Comparison of ENCODE assay signal across 9 cellular contexts in the genomic region with DNA sequence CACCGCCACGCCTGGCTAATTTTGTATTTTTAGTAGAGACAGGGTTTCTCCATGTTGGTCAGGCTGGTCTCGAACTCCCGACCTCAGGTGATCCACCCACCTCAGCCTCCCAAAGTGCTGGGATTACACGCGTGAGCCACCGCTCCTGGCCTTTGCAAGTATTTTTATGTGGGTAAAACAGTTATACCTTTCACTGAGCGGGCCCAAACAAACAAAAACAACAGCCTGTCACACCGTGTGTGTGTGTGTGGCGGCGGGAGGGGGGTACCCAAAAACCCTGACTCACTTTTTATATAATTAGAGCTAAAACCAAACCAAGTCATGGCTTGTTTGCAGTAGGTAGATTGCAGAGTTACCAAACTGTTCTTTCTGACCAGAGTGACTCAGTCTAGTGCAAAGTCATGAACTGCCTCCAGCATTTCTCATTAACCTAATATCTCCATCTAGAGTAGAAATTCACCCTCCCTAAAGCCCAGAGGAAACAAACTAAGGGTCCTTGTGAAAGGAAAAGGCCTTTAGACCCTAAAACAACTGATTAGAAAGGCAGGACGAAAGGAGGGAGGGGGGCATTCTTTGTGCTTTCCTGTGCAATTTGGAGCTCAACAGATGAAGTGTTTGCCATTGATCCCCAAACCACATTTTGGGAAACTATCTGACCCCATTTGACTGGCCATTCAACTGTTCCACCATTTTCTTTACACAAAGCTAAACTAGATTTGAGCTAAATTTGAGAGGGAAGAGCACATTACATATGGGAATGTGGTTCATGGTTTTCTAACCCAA.
DNase-seq lines count a peak whose midpoint lies in the region; ATAC-seq and TF ChIP-seq lines count a peak whose summit lies in the region.
"Had no signal": no experiment of that assay in that cellular context is flagged by ENCODE, and none has a peak within 500 bp of the region (broad histone marks: within the 10 kb centered on the region; RNA-seq: fewer than 3 reads in every experiment).

No MANE protein-coding gene starts in this region.

- no peak for TF ChIP-seq EP300 in esophagus muscularis mucosa (IDR thresholded peaks at IDR 0.05)

- no peak overlapping the region for H3K9ac ChIP-seq in neural progenitor cell
- H3K9ac ChIP-seq: parathyroid adenoma had no signal

- TF ChIP-seq CTCF in esophagus muscularis mucosa (IDR thresholded peaks at IDR 0.05) = no peak
- no peak for TF ChIP-seq CTCF in hepatocyte (IDR thresholded peaks at IDR 0.05; ENCODE audit: poor library complexity)
- TF ChIP-seq CTCF in GM13976 (IDR thresholded peaks at IDR 0.05; ENCODE audit: borderline replicate concordance, control extremely low read depth, extremely low read depth, insufficient read depth, missing control alignments) = no peak
- no peak for TF ChIP-seq CTCF in neural progenitor cell (IDR thresholded peaks at IDR 0.05)

- H3K79me2 ChIP-seq in hepatocyte (peaks cover 3% of the 10 kb centered on the region), neural progenitor cell (ENCODE audit: low read depth) (no peaks in the 10 kb centered on the region)
- H3K79me2 ChIP-seq: parathyroid adenoma had no signal

- DNase-seq in activated CD8-positive, alpha-beta memory T cell treated with anti-CD3 and anti-CD28 coated beads, Interleukin-2, amount 10 ng/mL, durations not matched to agents 7 days and 5 days = no peak
- DNase-seq in activated CD8-positive, alpha-beta memory T cell treated with anti-CD3 and anti-CD28 coated beads for 24 hours = no peak
- no peak for DNase-seq in activated CD4-positive, alpha-beta T cell treated with anti-CD3 and anti-CD28 coated beads, Interleukin-2, amount 10 ng/mL, durations not matched to agents 7 days and 5 days
- DNase-seq in esophagus muscularis mucosa (ENCODE audit: extremely low spot score) (no peak), hepatocyte (ENCODE audit: low spot score) (no peak), GM13976 (ENCODE audit: low spot score) (no peak), neural progenitor cell (ENCODE audit: low spot score) (no peak)

- intact Hi-C loops in esophagus muscularis mucosa (cut with DNase I) = no loop called here

- H3F3A ChIP-seq in neural progenitor cell (ENCODE audit: low read depth) = peaks cover 11% of the 10 kb centered on the region

- H3K4me1 ChIP-seq in esophagus muscularis mucosa (peaks cover 63 to 80% (median 76%) of the 10 kb centered on the region in 4 donors), hepatocyte (ENCODE audit: insufficient read depth) (peaks cover 23% of the 10 kb centered on the region), neural progenitor cell (peaks cover 18% of the 10 kb centered on the region)
- H3K4me1 ChIP-seq: parathyroid adenoma had no signal

- H3K36me3 Mint-ChIP-seq in activated CD8-positive, alpha-beta memory T cell treated with anti-CD3 and anti-CD28 coated beads, Interleukin-2, amount 10 ng/mL, durations not matched to agents 7 days and 5 days = peaks cover 45% of the 10 kb centered on the region
- peaks cover 56% of the 10 kb centered on the region for H3K36me3 Mint-ChIP-seq in activated CD4-positive, alpha-beta T cell treated with anti-CD3 and anti-CD28 coated beads, Interleukin-2, amount 10 ng/mL, durations not matched to agents 7 days and 5 days (ENCODE audit: low read depth)
- H3K36me3 Mint-ChIP-seq in stimulated activated naive CD8-positive, alpha-beta T cell treated with anti-CD3 and anti-CD28 coated beads, Interleukin-15, Interleukin-2, amounts not matched to agents 100 ng/mL and 50 ng/mL, for 24 hours (ENCODE audit: low read depth) = peaks cover 45% of the 10 kb centered on the region
- H3K36me3 Mint-ChIP-seq in neural progenitor cell = peaks cover 6% of the 10 kb centered on the region

- H3K27ac ChIP-seq in esophagus muscularis mucosa (replicated peaks in 1 of 4) = peak overlapping the region in 3 of 4 donors; percentile 27 to 83 (median 68)
- no peak overlapping the region for H3K27ac ChIP-seq in hepatocyte
- no peak overlapping the region for H3K27ac ChIP-seq in neural progenitor cell
- H3K27ac ChIP-seq: parathyroid adenoma had no signal

- H3K9me2 ChIP-seq in hepatocyte (replicated peaks; ENCODE audit: insufficient read depth) = no peaks in the 10 kb centered on the region

- H3K4me2 ChIP-seq in hepatocyte (no peak overlapping the region), neural progenitor cell (no peak overlapping the region)

- peaks cover 6% of the 10 kb centered on the region for H3K9me3 Mint-ChIP-seq in activated CD8-positive, alpha-beta memory T cell treated with anti-CD3 and anti-CD28 coated beads, Interleukin-2, amount 10 ng/mL, durations not matched to agents 7 days and 5 days (ENCODE audit: low read depth)
- H3K9me3 Mint-ChIP-seq in activated CD4-positive, alpha-beta T cell treated with anti-CD3 and anti-CD28 coated beads, Interleukin-2, amount 10 ng/mL, durations not matched to agents 7 days and 5 days = peaks cover 13% of the 10 kb centered on the region
- H3K9me3 Mint-ChIP-seq in stimulated activated naive CD8-positive, alpha-beta T cell treated with anti-CD3 and anti-CD28 coated beads, Interleukin-15, Interleukin-2, amounts not matched to agents 100 ng/mL and 50 ng/mL, for 24 hours = no peaks in the 10 kb centered on the region
- H3K9me3 Mint-ChIP-seq in neural progenitor cell = no peaks in the 10 kb centered on the region

- H3K4me3 ChIP-seq in esophagus muscularis mucosa (no peak overlapping the region), hepatocyte (no peak overlapping the region), neural progenitor cell (no peak overlapping the region)

- in situ Hi-C loops in GM13976 (cut with MboI; ENCODE audit: low sequenced_read_pairs, unreplicated experiment) = no loop called here

- peaks cover 85% of the 10 kb centered on the region for H3K4me1 Mint-ChIP-seq in activated CD8-positive, alpha-beta memory T cell treated with anti-CD3 and anti-CD28 coated beads, Interleukin-2, amount 10 ng/mL, durations not matched to agents 7 days and 5 days
- peaks cover 83% of the 10 kb centered on the region for H3K4me1 Mint-ChIP-seq in activated CD4-positive, alpha-beta T cell treated with anti-CD3 and anti-CD28 coated beads, Interleukin-2, amount 10 ng/mL, durations not matched to agents 7 days and 5 days
- peaks cover 95% of the 10 kb centered on the region for H3K4me1 Mint-ChIP-seq in stimulated activated naive CD8-positive, alpha-beta T cell treated with anti-CD3 and anti-CD28 coated beads, Interleukin-15, Interleukin-2, amounts not matched to agents 100 ng/mL and 50 ng/mL, for 24 hours (ENCODE audit: low read depth)
- peaks cover 25% of the 10 kb centered on the region for H3K4me1 Mint-ChIP-seq in neural progenitor cell

- no peaks in the 10 kb centered on the region for H4K20me1 ChIP-seq in hepatocyte (ENCODE audit: insufficient read depth, poor library complexity, severe bottlenecking)
- no peaks in the 10 kb centered on the region for H4K20me1 ChIP-seq in neural progenitor cell (ENCODE audit: low read depth)

- 95% methylated on average over 12 of the region's 12 CpGs for WGBS in esophagus muscularis mucosa
- 87% methylated on average over 12 of the region's 12 CpGs for WGBS in hepatocyte (ENCODE audit: low lambda C conversion rate, missing lambda C conversion rate)

- peak overlapping the region; percentile 88 for H3K27ac Mint-ChIP-seq in activated CD8-positive, alpha-beta memory T cell treated with anti-CD3 and anti-CD28 coated beads, Interleukin-2, amount 10 ng/mL, durations not matched to agents 7 days and 5 days
- H3K27ac Mint-ChIP-seq in activated CD4-positive, alpha-beta T cell treated with anti-CD3 and anti-CD28 coated beads, Interleukin-2, amount 10 ng/mL, durations not matched to agents 7 days and 5 days = peak overlapping the region; percentile 83
- H3K27ac Mint-ChIP-seq in stimulated activated naive CD8-positive, alpha-beta T cell treated with anti-CD3 and anti-CD28 coated beads, Interleukin-15, Interleukin-2, amounts not matched to agents 100 ng/mL and 50 ng/mL, for 24 hours = peak overlapping the region; percentile 98
- H3K27ac Mint-ChIP-seq in neural progenitor cell = no peak overlapping the region

- H3K27me3 Mint-ChIP-seq in activated CD8-positive, alpha-beta memory T cell treated with anti-CD3 and anti-CD28 coated beads, Interleukin-2, amount 10 ng/mL, durations not matched to agents 7 days and 5 days = peaks cover 3% of the 10 kb centered on the region
- peaks cover 3% of the 10 kb centered on the region for H3K27me3 Mint-ChIP-seq in activated CD4-positive, alpha-beta T cell treated with anti-CD3 and anti-CD28 coated beads, Interleukin-2, amount 10 ng/mL, durations not matched to agents 7 days and 5 days
- peaks cover 3% of the 10 kb centered on the region for H3K27me3 Mint-ChIP-seq in stimulated activated naive CD8-positive, alpha-beta T cell treated with anti-CD3 and anti-CD28 coated beads, Interleukin-15, Interleukin-2, amounts not matched to agents 100 ng/mL and 50 ng/mL, for 24 hours
- H3K27me3 Mint-ChIP-seq in neural progenitor cell (ENCODE audit: insufficient read depth, low read depth) = peaks cover 6% of the 10 kb centered on the region

- no peak overlapping the region for H2AFZ ChIP-seq in hepatocyte
- H2AFZ ChIP-seq in neural progenitor cell (replicated peaks) = no peak overlapping the region
- H2AFZ ChIP-seq: parathyroid adenoma had no signal

- CTCF ChIA-PET in activated CD8-positive, alpha-beta memory T cell treated with anti-CD3 and anti-CD28 coated beads, Interleukin-2, amount 10 ng/mL, durations not matched to agents 7 days and 5 days (lab: Charles Lee) = interaction anchor here (1.1 to 6.3 kb wide), 6 partner anchors 10 to 182 kb away, joined by 3 to 38 read pairs (median 6); a partner anchor contains a TSS
- CTCF ChIA-PET in activated CD4-positive, alpha-beta T cell treated with anti-CD3 and anti-CD28 coated beads, Interleukin-2, amount 10 ng/mL, durations not matched to agents 7 days and 5 days (lab: Charles Lee) = interaction anchor here (0.8 to 1.0 kb wide), 5 partner anchors 20 to 183 kb away, joined by 3 read pairs; no protein-coding TSS in a partner anchor

- H3K27me3 ChIP-seq in esophagus muscularis mucosa (no peaks in the 10 kb centered on the region), hepatocyte (no peaks in the 10 kb centered on the region), neural progenitor cell (no peaks in the 10 kb centered on the region)

- no peak overlapping the region for H3K4me3 Mint-ChIP-seq in activated CD8-positive, alpha-beta memory T cell treated with anti-CD3 and anti-CD28 coated beads, Interleukin-2, amount 10 ng/mL, durations not matched to agents 7 days and 5 days
- H3K4me3 Mint-ChIP-seq in activated CD4-positive, alpha-beta T cell treated with anti-CD3 and anti-CD28 coated beads, Interleukin-2, amount 10 ng/mL, durations not matched to agents 7 days and 5 days = no peak overlapping the region
- peak overlapping the region; percentile 18 for H3K4me3 Mint-ChIP-seq in stimulated activated naive CD8-positive, alpha-beta T cell treated with anti-CD3 and anti-CD28 coated beads, Interleukin-15, Interleukin-2, amounts not matched to agents 100 ng/mL and 50 ng/mL, for 24 hours
- H3K4me3 Mint-ChIP-seq in neural progenitor cell = no peak overlapping the region

- TF ChIP-seq POLR2A in esophagus muscularis mucosa (IDR thresholded peaks at IDR 0.05; ENCODE audit: low read depth) = no peak

- POLR2A ChIA-PET in activated CD4-positive, alpha-beta T cell treated with anti-CD3 and anti-CD28 coated beads, Interleukin-2, amount 10 ng/mL, durations not matched to agents 7 days and 5 days (lab: Charles Lee) = interaction anchor here (0.6 kb wide), 1 partner anchor 74 kb away, joined by 3 read pairs; no protein-coding TSS in a partner anchor

- H3K9me3 ChIP-seq in esophagus muscularis mucosa (no peaks in the 10 kb centered on the region), hepatocyte (ENCODE audit: low read depth) (no peaks in the 10 kb centered on the region), neural progenitor cell (ENCODE audit: low read depth) (no peaks in the 10 kb centered on the region)

- ATAC-seq in activated CD8-positive, alpha-beta memory T cell treated with anti-CD3 and anti-CD28 coated beads, Interleukin-2, amount 10 ng/mL, durations not matched to agents 7 days and 5 days = no peak

- peaks cover 0 to 16% (median 8%) of the 10 kb centered on the region in 4 donors for H3K36me3 ChIP-seq in esophagus muscularis mucosa
- no peaks in the 10 kb centered on the region for H3K36me3 ChIP-seq in hepatocyte (replicated peaks; ENCODE audit: insufficient read depth, low read depth)
- no peaks in the 10 kb centered on the region for H3K36me3 ChIP-seq in neural progenitor cell

Comparison
In these comparisons a context has a peak if more than half of its experiments do, and no peak if none do; other contexts are left out.
1. H3K27ac ChIP-seq: peak in esophagus muscularis mucosa (3 of 4); none in hepatocyte (single experiment) and neural progenitor cell (single experiment).